In the genomic region with DNA sequence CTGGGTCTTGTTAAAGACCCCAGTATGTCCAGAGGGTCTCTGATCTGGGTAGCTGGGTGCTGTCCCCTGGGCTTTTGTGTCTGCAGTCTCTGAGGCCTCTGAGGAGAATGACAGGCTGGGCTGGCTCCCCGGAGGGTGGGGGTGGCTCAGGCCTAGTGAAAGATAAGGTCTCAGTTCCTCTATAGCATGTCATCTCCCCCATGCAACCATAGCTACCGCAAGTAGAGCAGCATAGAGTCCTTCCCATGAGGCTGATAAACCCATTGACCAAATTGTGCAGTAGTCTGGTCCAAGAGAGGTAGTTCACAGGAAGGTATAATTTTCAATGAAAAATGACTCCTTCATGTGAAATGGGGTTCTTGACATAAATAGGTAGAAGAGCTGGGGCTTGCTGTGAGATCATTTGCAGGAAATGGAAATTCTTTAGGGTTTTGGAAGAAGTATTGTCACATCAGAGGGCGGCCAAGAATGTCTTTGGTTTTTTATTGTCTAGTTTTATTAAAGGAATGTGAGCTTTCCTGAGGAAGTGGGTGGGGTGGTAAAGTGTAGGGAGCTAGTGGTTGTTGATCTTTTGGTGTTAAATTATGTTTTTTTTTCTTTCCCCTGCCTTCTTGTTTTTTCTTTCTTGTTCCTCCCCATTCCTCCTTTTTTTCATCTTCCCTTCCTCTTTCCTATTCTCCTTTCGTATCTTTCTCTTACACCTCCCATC, we compare ENCODE assay signal across 8 cellular contexts. TPM values are rescaled to one million over a fixed set of nuclear protein-coding genes. Genes with fewer than 3 reads are reported as not detected.
DNase-seq lines count a peak whose midpoint lies in the region; ATAC-seq and TF ChIP-seq lines count a peak whose summit lies in the region.

No MANE protein-coding gene starts in this region.

- no peaks in the 10 kb centered on the region for H3K9me3 Mint-ChIP-seq in CD14-positive monocyte
- H3K9me3 Mint-ChIP-seq in activated T-cell treated with anti-CD3 and anti-CD28 coated beads, Interleukin-2, amount 50 U/mL, for 72 hours = no peaks in the 10 kb centered on the region
- no peaks in the 10 kb centered on the region for H3K9me3 Mint-ChIP-seq in natural killer cell treated with Interleukin-12 subunit alpha and Interleukin-12 subunit beta and Interleukin-15 and Interleukin-18, amount 100 ng/mL, for 72 hours

- peak overlapping the region; percentile 10 to 89 (median 80) for H3K27ac Mint-ChIP-seq in CD14-positive monocyte
- H3K27ac Mint-ChIP-seq in activated T-cell treated with anti-CD3 and anti-CD28 coated beads, Interleukin-2, amount 50 U/mL, for 72 hours = peak overlapping the region; percentile 89
- peak overlapping the region; percentile 81 to 84 for H3K27ac Mint-ChIP-seq in natural killer cell treated with Interleukin-12 subunit alpha and Interleukin-12 subunit beta and Interleukin-15 and Interleukin-18, amount 100 ng/mL, for 72 hours

- no peak overlapping the region for H3K4me3 Mint-ChIP-seq in CD14-positive monocyte
- H3K4me3 Mint-ChIP-seq in activated T-cell treated with anti-CD3 and anti-CD28 coated beads, Interleukin-2, amount 50 U/mL, for 72 hours = peak overlapping the region; percentile 44 to 51
- peak overlapping the region; percentile 60 for H3K4me3 Mint-ChIP-seq in natural killer cell treated with Interleukin-12 subunit alpha and Interleukin-12 subunit beta and Interleukin-15 and Interleukin-18, amount 100 ng/mL, for 72 hours

- TF ChIP-seq CTCF in CD14-positive monocyte (IDR thresholded peaks at IDR 0.05) = no peak

- DNase-seq in CD14-positive monocyte (ENCODE audit: low spot score) = no peak
- peak; percentile 65 to 72 for DNase-seq in activated T-cell treated with anti-CD3 and anti-CD28 coated beads, Interleukin-2, amount 50 U/mL, for 72 hours
- DNase-seq in natural killer cell treated with Interleukin-12 subunit alpha and Interleukin-12 subunit beta and Interleukin-15 and Interleukin-18, amount 100 ng/mL, for 72 hours (ENCODE audit: low spot score) = no peak
- no peak for DNase-seq in cortex of kidney (lab: John Stamatoyannopoulos, UW)
- DNase-seq in DMS79 treated with DMSO at 0.1 percent for 48 hours (lab: John Stamatoyannopoulos, UW) = no peak
- DNase-seq in COLO668 (lab: John Stamatoyannopoulos, UW; ENCODE audit: unreplicated experiment) = no peak

- no peaks in the 10 kb centered on the region for H3K27me3 Mint-ChIP-seq in CD14-positive monocyte (ENCODE audit: low read depth in 3 of 3)
- H3K27me3 Mint-ChIP-seq in activated T-cell treated with anti-CD3 and anti-CD28 coated beads, Interleukin-2, amount 50 U/mL, for 72 hours (ENCODE audit: low read depth) = no peaks in the 10 kb centered on the region
- H3K27me3 Mint-ChIP-seq in natural killer cell treated with Interleukin-12 subunit alpha and Interleukin-12 subunit beta and Interleukin-15 and Interleukin-18, amount 100 ng/mL, for 72 hours = no peaks in the 10 kb centered on the region

- intact Hi-C loops in CD14-positive monocyte (cut with micrococcal nuclease) = no loop called here

- peaks cover 60 to 62% of the 10 kb centered on the region in 2 donors for H3K36me3 Mint-ChIP-seq in CD14-positive monocyte
- H3K36me3 Mint-ChIP-seq in activated T-cell treated with anti-CD3 and anti-CD28 coated beads, Interleukin-2, amount 50 U/mL, for 72 hours (ENCODE audit: insufficient read depth in 2 of 2) = peaks cover 18 to 45% of the 10 kb centered on the region in 2 donors
- peaks cover 30% of the 10 kb centered on the region for H3K36me3 Mint-ChIP-seq in natural killer cell treated with Interleukin-12 subunit alpha and Interleukin-12 subunit beta and Interleukin-15 and Interleukin-18, amount 100 ng/mL, for 72 hours

- peak; percentile 78 for ATAC-seq in GM19455 (IDR thresholded peaks at IDR 0.05; ENCODE audit: unreplicated experiment)
- ATAC-seq in HG03565 (IDR thresholded peaks at IDR 0.05; ENCODE audit: unreplicated experiment) = peak; percentile 77
- ATAC-seq in activated T-cell treated with anti-CD3 and anti-CD28 coated beads, Interleukin-2, amount 50 U/mL, for 72 hours (replicated peaks in 1 of 2) = peak; percentile 85 to 87
- ATAC-seq in natural killer cell treated with Interleukin-12 subunit alpha and Interleukin-12 subunit beta and Interleukin-15 and Interleukin-18, amount 100 ng/mL, for 72 hours = peak; percentile 69

- H3K4me1 Mint-ChIP-seq in CD14-positive monocyte = peaks cover 57% of the 10 kb centered on the region
- H3K4me1 Mint-ChIP-seq in activated T-cell treated with anti-CD3 and anti-CD28 coated beads, Interleukin-2, amount 50 U/mL, for 72 hours (ENCODE audit: low read depth) = peaks cover 91% of the 10 kb centered on the region
- H3K4me1 Mint-ChIP-seq in natural killer cell treated with Interleukin-12 subunit alpha and Interleukin-12 subunit beta and Interleukin-15 and Interleukin-18, amount 100 ng/mL, for 72 hours (ENCODE audit: low read depth in 2 of 2) = peaks cover 60 to 63% of the 10 kb centered on the region in 2 donors

RNA-seq across cellular contexts. Expression of gene SLC7A6OS, which starts 21.0 kb away (rescaled TPM):
- 10 to 100 TPM in 1 of 2 donors, 1 to 10 TPM in 1; 9.7 to 10.5 TPM for polyA plus RNA-seq in CD14-positive monocyte
- total RNA-seq in activated T-cell treated with anti-CD3 and anti-CD28 coated beads, Interleukin-2, amount 50 U/mL, for 72 hours = 10 to 100 TPM; 21.9 to 25.8 TPM
- total RNA-seq in natural killer cell treated with Interleukin-12 subunit alpha and Interleukin-12 subunit beta and Interleukin-15 and Interleukin-18, amount 100 ng/mL, for 72 hours = 10 to 100 TPM; 25.8 to 27.9 TPM

RNA-seq across cellular contexts. Expression of gene PRMT7, which starts 21.0 kb away (rescaled TPM):
- 10 to 100 TPM; 15.0 to 15.2 TPM for polyA plus RNA-seq in CD14-positive monocyte
- 10 to 100 TPM; 71.2 to 75.9 TPM for total RNA-seq in activated T-cell treated with anti-CD3 and anti-CD28 coated beads, Interleukin-2, amount 50 U/mL, for 72 hours
- total RNA-seq in natural killer cell treated with Interleukin-12 subunit alpha and Interleukin-12 subunit beta and Interleukin-15 and Interleukin-18, amount 100 ng/mL, for 72 hours = 10 to 100 TPM; 45.7 to 90.9 TPM

RNA-seq across cellular contexts. Expression of gene SLC7A6, which starts 25.4 kb away (rescaled TPM):
- 1 to 10 TPM; 4.3 to 5.5 TPM for polyA plus RNA-seq in CD14-positive monocyte
- total RNA-seq in activated T-cell treated with anti-CD3 and anti-CD28 coated beads, Interleukin-2, amount 50 U/mL, for 72 hours = 100 to 1,000 TPM in 1 of 2 donors, 10 to 100 TPM in 1; 99.8 to 131 TPM
- 100 to 1,000 TPM in 1 of 2 donors, 10 to 100 TPM in 1; 56.2 to 111 TPM for total RNA-seq in natural killer cell treated with Interleukin-12 subunit alpha and Interleukin-12 subunit beta and Interleukin-15 and Interleukin-18, amount 100 ng/mL, for 72 hours

RNA-seq across cellular contexts. Expression of gene PLA2G15, which starts 44.6 kb away (rescaled TPM):
- polyA plus RNA-seq in CD14-positive monocyte = 10 to 100 TPM; 27.8 to 29.5 TPM
- total RNA-seq in activated T-cell treated with anti-CD3 and anti-CD28 coated beads, Interleukin-2, amount 50 U/mL, for 72 hours = 1 to 10 TPM; 6.1 to 7.6 TPM
- total RNA-seq in natural killer cell treated with Interleukin-12 subunit alpha and Interleukin-12 subunit beta and Interleukin-15 and Interleukin-18, amount 100 ng/mL, for 72 hours = 10 to 100 TPM; 11.6 to 11.8 TPM

RNA-seq across cellular contexts. Expression of gene ESRP2, which starts 53.8 kb away (rescaled TPM):
- not detected for polyA plus RNA-seq in CD14-positive monocyte
- total RNA-seq in activated T-cell treated with anti-CD3 and anti-CD28 coated beads, Interleukin-2, amount 50 U/mL, for 72 hours = under 1 TPM; 0.31 to 0.63 TPM
- total RNA-seq in natural killer cell treated with Interleukin-12 subunit alpha and Interleukin-12 subunit beta and Interleukin-15 and Interleukin-18, amount 100 ng/mL, for 72 hours = under 1 TPM in 1 of 2 donors, not detected in 1; 0.12 TPM

Comparison
In these comparisons a context has a peak if more than half of its experiments do, and no peak if none do; other contexts are left out.
1. DNase-seq: peak in activated T-cell treated with anti-CD3 and anti-CD28 coated beads, Interleukin-2, amount 50 U/mL, for 72 hours (2 of 2); none in CD14-positive monocyte (single experiment), natural killer cell treated with Interleukin-12 subunit alpha and Interleukin-12 subunit beta and Interleukin-15 and Interleukin-18, amount 100 ng/mL, for 72 hours (single experiment), cortex of kidney (single experiment), DMS79 treated with DMSO at 0.1 percent for 48 hours (single experiment) and COLO668 (single experiment).
2. H3K4me3 Mint-ChIP-seq: peak in activated T-cell treated with anti-CD3 and anti-CD28 coated beads, Interleukin-2, amount 50 U/mL, for 72 hours (2 of 2) and natural killer cell treated with Interleukin-12 subunit alpha and Interleukin-12 subunit beta and Interleukin-15 and Interleukin-18, amount 100 ng/mL, for 72 hours (single experiment); none in CD14-positive monocyte (0 of 2).
3. Peak in every context shown above with its lines, with median percentiles within 50 percentile points of each other: H3K27ac Mint-ChIP-seq and ATAC-seq.